ENCODE assay signal across 20 cellular contexts in genomic region chr7:70402069-70402468, GRCh38.
DNase-seq lines count a peak whose midpoint lies in the region; TF ChIP-seq lines count a peak whose summit lies in the region.
"Had no signal": no experiment of that assay in that cellular context is flagged by ENCODE, and none has a peak within 500 bp of the region (broad histone marks: within the 10 kb centered on the region; RNA-seq: fewer than 3 reads in every experiment).

No MANE protein-coding gene starts in this region.

- no peaks in the 10 kb centered on the region for H3K9me2 ChIP-seq in DOHH2 (replicated peaks; ENCODE audit: control insufficient read depth, low read length)
- H3K9me2 ChIP-seq in Karpas-422 (replicated peaks; ENCODE audit: insufficient read depth, low read length), result no peaks in the 10 kb centered on the region

- H3K4me1 ChIP-seq in DOHH2 (ENCODE audit: control insufficient read depth, low read length), result peaks cover 69% of the 10 kb centered on the region
- peaks cover 91% of the 10 kb centered on the region for H3K4me1 ChIP-seq in Karpas-422 (ENCODE audit: low read length)
- no peaks in the 10 kb centered on the region for H3K4me1 ChIP-seq in CD8-positive, alpha-beta memory T cell (ENCODE audit: insufficient read depth, low read length)

- no peaks in the 10 kb centered on the region for H3K27me3 Mint-ChIP-seq in progenitor cell of endocrine pancreas
- H3K27me3 Mint-ChIP-seq in CD8-positive, alpha-beta memory T cell, result peaks cover 1 to 4% of the 10 kb centered on the region in 2 donors

- H3K27ac Mint-ChIP-seq in progenitor cell of endocrine pancreas, result peak overlapping the region; percentile 48
- H3K27ac Mint-ChIP-seq in CD8-positive, alpha-beta memory T cell, result no peak overlapping the region
- H3K27ac Mint-ChIP-seq: CD4-positive, alpha-beta T cell; CD8-positive, alpha-beta T cell had no signal

- no peaks in the 10 kb centered on the region for H3K27me3 ChIP-seq in DOHH2 (ENCODE audit: control insufficient read depth, low read length)
- no peaks in the 10 kb centered on the region for H3K27me3 ChIP-seq in Karpas-422 (ENCODE audit: low read length)
- no peaks in the 10 kb centered on the region for H3K27me3 ChIP-seq in CD8-positive, alpha-beta memory T cell (ENCODE audit: insufficient read depth, low read length, poor library complexity, severe bottlenecking)
- H3K27me3 ChIP-seq: BE2C; BLaER1 treated with 17β-estradiol and CSF1 and Interleukin-3, amounts not matched to agents 10 nM and 100 nM had no signal

- H3K27ac ChIP-seq in DOHH2 (ENCODE audit: low read depth, low read length), result no peak overlapping the region
- H3K27ac ChIP-seq in Karpas-422 (ENCODE audit: low read length), result peak overlapping the region; percentile 85
- no peak overlapping the region for H3K27ac ChIP-seq in CD8-positive, alpha-beta memory T cell (ENCODE audit: low read depth, low read length)
- H3K27ac ChIP-seq: BLaER1 treated with 17β-estradiol and CSF1 and Interleukin-3, amounts not matched to agents 10 nM and 100 nM; C4-2B had no signal

- peaks cover 23% of the 10 kb centered on the region for H3F3A ChIP-seq in DOHH2 (ENCODE audit: control insufficient read depth, insufficient read depth)

- H3K9me3 ChIP-seq in DOHH2 (ENCODE audit: control insufficient read depth, insufficient read depth, low read length) (no peaks in the 10 kb centered on the region), Karpas-422 (ENCODE audit: low read length) (no peaks in the 10 kb centered on the region)
- no peaks in the 10 kb centered on the region for H3K9me3 ChIP-seq in CD8-positive, alpha-beta memory T cell (ENCODE audit: low read length)
- H3K9me3 ChIP-seq: BE2C had no signal

- peaks cover 2% of the 10 kb centered on the region for H3K4me1 Mint-ChIP-seq in progenitor cell of endocrine pancreas (ENCODE audit: low read depth)
- no peaks in the 10 kb centered on the region for H3K4me1 Mint-ChIP-seq in CD8-positive, alpha-beta memory T cell

- H3K4me2 ChIP-seq in DOHH2 (ENCODE audit: low read length) (peak overlapping the region; percentile 53; the same call in 1 of the 2 replicates), Karpas-422 (ENCODE audit: low read depth, low read length, poor library complexity, severe bottlenecking) (peak overlapping the region; percentile 73)

- POLR2A ChIA-PET in CD8-positive, alpha-beta memory T cell (lab: Charles Lee), result interaction anchor here (0.7 kb wide), 1 partner anchor 82 kb away, joined by 3 read pairs; no protein-coding TSS in a partner anchor

- H3K4me3 Mint-ChIP-seq in progenitor cell of endocrine pancreas (ENCODE audit: low read depth), result no peak overlapping the region
- H3K4me3 Mint-ChIP-seq in CD8-positive, alpha-beta memory T cell, result no peak overlapping the region
- H3K4me3 Mint-ChIP-seq: CD4-positive, alpha-beta T cell; CD8-positive, alpha-beta T cell had no signal

- H3K36me3 Mint-ChIP-seq in progenitor cell of endocrine pancreas (ENCODE audit: insufficient read depth), result no peaks in the 10 kb centered on the region
- no peaks in the 10 kb centered on the region for H3K36me3 Mint-ChIP-seq in CD8-positive, alpha-beta memory T cell
- H3K36me3 Mint-ChIP-seq: CD8-positive, alpha-beta T cell had no signal

- H3K9ac ChIP-seq in Karpas-422 (ENCODE audit: low read length), result peak overlapping the region; percentile 45
- H3K9ac ChIP-seq: BLaER1 treated with 17β-estradiol and CSF1 and Interleukin-3, amounts not matched to agents 10 nM and 100 nM had no signal

- CTCF ChIA-PET in CD8-positive, alpha-beta memory T cell (lab: Charles Lee), result no interaction called here

- peak overlapping the region; percentile 20; the same call in 1 of the 2 replicates for H2AFZ ChIP-seq in Karpas-422 (ENCODE audit: low read length)

- no peaks in the 10 kb centered on the region for H4K20me1 ChIP-seq in DOHH2 (ENCODE audit: control insufficient read depth, insufficient read depth, low read depth, low read length)
- H4K20me1 ChIP-seq in Karpas-422 (ENCODE audit: insufficient read depth, low read depth, low read length), result no peaks in the 10 kb centered on the region

- no peak for DNase-seq in Karpas-422
- no peak for DNase-seq in progenitor cell of endocrine pancreas (ENCODE audit: low spot score, unreplicated experiment)
- DNase-seq in GM13977 (ENCODE audit: low spot score), result no peak
- no peak for DNase-seq in CD8-positive, alpha-beta memory T cell
- DNase-seq in GM20000 (ENCODE audit: low spot score), result no peak
- DNase-seq: 8988T; ACHN; BE2C; CD4-positive, alpha-beta T cell; CD8-positive, alpha-beta T cell; COR-L47; DMS 273 treated with DMSO at 0.1 percent for 48 hours; DMS153; DMS53; DMS79; DND-41; GF-D8 had no signal

- in situ Hi-C loops in GM13977 (cut with MboI; ENCODE audit: low pct_unique_long_range_greater_than_20kb, low sequenced_read_pairs, unreplicated experiment), result no loop called here

- H3K79me2 ChIP-seq in DOHH2 (ENCODE audit: control insufficient read depth, low read length) (no peaks in the 10 kb centered on the region), Karpas-422 (ENCODE audit: low read length) (no peaks in the 10 kb centered on the region)

- H3K9me3 Mint-ChIP-seq in progenitor cell of endocrine pancreas (ENCODE audit: low read depth), result no peaks in the 10 kb centered on the region
- H3K9me3 Mint-ChIP-seq in CD8-positive, alpha-beta memory T cell, result no peaks in the 10 kb centered on the region
- H3K9me3 Mint-ChIP-seq: CD4-positive, alpha-beta T cell; CD8-positive, alpha-beta T cell had no signal

- TF ChIP-seq CTCF in DOHH2 (IDR thresholded peaks at IDR 0.05; ENCODE audit: low read depth, low read length, poor library complexity, severe bottlenecking) (no peak), progenitor cell of endocrine pancreas (IDR thresholded peaks at IDR 0.05; ENCODE audit: unreplicated experiment) (no peak), GM13977 (IDR thresholded peaks at IDR 0.05; ENCODE audit: extremely low read depth, insufficient read depth, missing control alignments) (no peak), GM20000 (IDR thresholded peaks at IDR 0.05; ENCODE audit: extremely low read depth, missing control alignments) (no peak)

- H3K4me3 ChIP-seq in DOHH2 (ENCODE audit: low read length), result no peak overlapping the region
- no peak overlapping the region for H3K4me3 ChIP-seq in Karpas-422 (ENCODE audit: low read length)
- H3K4me3 ChIP-seq in CD8-positive, alpha-beta memory T cell (ENCODE audit: low read length), result no peak overlapping the region
- H3K4me3 ChIP-seq: BLaER1 treated with 17β-estradiol and CSF1 and Interleukin-3, amounts not matched to agents 10 nM and 100 nM had no signal

- H3K36me3 ChIP-seq in DOHH2 (ENCODE audit: control insufficient read depth, low read length) (peaks cover 6% of the 10 kb centered on the region), Karpas-422 (ENCODE audit: insufficient read depth, low read length) (no peaks in the 10 kb centered on the region)
- no peaks in the 10 kb centered on the region for H3K36me3 ChIP-seq in CD8-positive, alpha-beta memory T cell (ENCODE audit: insufficient read depth, low read length)
- H3K36me3 ChIP-seq: BE2C; BLaER1 treated with 17β-estradiol and CSF1 and Interleukin-3, amounts not matched to agents 10 nM and 100 nM had no signal
